Comparison of ENCODE assay signal across 33 cellular contexts in genomic region chr5:173148354-173148753, GRCh38.
"Had no signal": no experiment of that assay in that cellular context is flagged by ENCODE, and none has a peak within 500 bp of the region (broad histone marks: within the 10 kb centered on the region; RNA-seq: fewer than 3 reads in every experiment).

No MANE protein-coding gene starts in this region.

- H3K36me3 ChIP-seq: breast epithelium had no signal

- H3K9me3 Mint-ChIP-seq: activated B cell treated with CpG ODN at 0.5 μM for 24 hours; activated CD4-positive, alpha-beta memory T cell treated with anti-CD3 and anti-CD28 coated beads for 36 hours; activated CD4-positive, alpha-beta T cell treated with anti-CD3 and anti-CD28 coated beads, Interleukin-2, amount 10 ng/mL, durations not matched to agents 24 days and 14 days; activated CD8-positive, alpha-beta T cell treated with anti-CD3 and anti-CD28 coated beads for 36 hours; activated naive CD4-positive, alpha-beta T cell treated with anti-CD3 and anti-CD28 coated beads for 36 hours; activated naive CD4-positive, alpha-beta T cell treated with anti-CD3 and anti-CD28 coated beads, Interleukin-2, amount 50 U/mL, for 72 hours; activated naive CD8-positive, alpha-beta T cell treated with anti-CD3 and anti-CD28 coated beads for 36 hours; activated T-cell treated with anti-CD3 and anti-CD28 coated beads, Interleukin-2, amount 50 U/mL, for 72 hours; activated T-helper 1 cell treated with anti-CD3 and anti-CD28 coated beads, Interleukin-12 subunit alpha, Interleukin-12 subunit beta, Interleukin-2, Interleukin-4 antibody, amounts not matched to agents 30 ng/mL and 10 ng/mL and 1 ng/mL, durations not matched to agents 14 hours and 24 hours and 36 hours; activated T-helper 17 cell treated with anti-CD3 and anti-CD28 coated beads, Interleukin-2, amount 50 U/mL, for 72 hours; T-cell; T-helper 2 cell treated with Interferon-gamma antibody and Interleukin-4, amounts not matched to agents 5 μg/mL and 100 μg/mL, for 36 hours had no signal

- H3K27me3 ChIP-seq: adrenal gland, body of pancreas, brain microvascular endothelial cell, breast epithelium had no signal

- H3K4me1 Mint-ChIP-seq: activated T-helper 17 cell treated with anti-CD3 and anti-CD28 coated beads, Interleukin-2, amount 50 U/mL, for 72 hours had no signal

- H3K4me3 Mint-ChIP-seq: activated B cell treated with CpG ODN at 0.5 μM for 24 hours; activated CD4-positive, alpha-beta memory T cell treated with anti-CD3 and anti-CD28 coated beads for 36 hours; activated CD4-positive, alpha-beta T cell treated with anti-CD3 and anti-CD28 coated beads, Interleukin-2, amount 10 ng/mL, durations not matched to agents 24 days and 14 days; activated CD8-positive, alpha-beta T cell treated with anti-CD3 and anti-CD28 coated beads for 36 hours; activated naive CD4-positive, alpha-beta T cell treated with anti-CD3 and anti-CD28 coated beads for 36 hours; activated naive CD8-positive, alpha-beta T cell treated with anti-CD3 and anti-CD28 coated beads for 36 hours; activated T-cell treated with anti-CD3 and anti-CD28 coated beads, Interleukin-2, amount 50 U/mL, for 4 hours; activated T-cell treated with anti-CD3 and anti-CD28 coated beads, Interleukin-2, amount 50 U/mL, for 72 hours; activated T-helper 1 cell treated with anti-CD3 and anti-CD28 coated beads, Interleukin-12 subunit alpha, Interleukin-12 subunit beta, Interleukin-2, Interleukin-4 antibody, amounts not matched to agents 30 ng/mL and 10 ng/mL and 1 ng/mL, durations not matched to agents 14 hours and 24 hours and 36 hours; activated T-helper 17 cell treated with anti-CD3 and anti-CD28 coated beads, Interleukin-2, amount 50 U/mL, for 72 hours; T-cell; T-helper 2 cell treated with Interferon-gamma antibody and Interleukin-4, amounts not matched to agents 5 μg/mL and 100 μg/mL, for 36 hours had no signal

- H3K27ac ChIP-seq: adrenal gland, body of pancreas, brain microvascular endothelial cell, breast epithelium, VCaP had no signal

- H3K27me3 Mint-ChIP-seq: activated B cell treated with CpG ODN at 0.5 μM for 24 hours; activated CD4-positive, alpha-beta memory T cell treated with anti-CD3 and anti-CD28 coated beads for 36 hours; activated CD4-positive, alpha-beta T cell treated with anti-CD3 and anti-CD28 coated beads, Interleukin-2, amount 10 ng/mL, durations not matched to agents 24 days and 14 days; activated CD8-positive, alpha-beta T cell treated with anti-CD3 and anti-CD28 coated beads for 36 hours; activated naive CD8-positive, alpha-beta T cell treated with anti-CD3 and anti-CD28 coated beads for 36 hours; activated T-helper 17 cell treated with anti-CD3 and anti-CD28 coated beads, Interleukin-2, amount 50 U/mL, for 72 hours; T-cell had no signal

- H3K4me3 ChIP-seq: adrenal gland, body of pancreas, breast epithelium had no signal

- ATAC-seq: activated CD8-positive, alpha-beta T cell treated with anti-CD3 and anti-CD28 coated beads for 36 hours; activated naive CD4-positive, alpha-beta T cell treated with anti-CD3 and anti-CD28 coated beads, Interleukin-2, amount 50 U/mL, for 72 hours; activated T-cell treated with anti-CD3 and anti-CD28 coated beads, Interleukin-2, amount 50 U/mL, for 4 hours; activated T-cell treated with anti-CD3 and anti-CD28 coated beads, Interleukin-2, amount 50 U/mL, for 72 hours; activated T-helper 17 cell treated with anti-CD3 and anti-CD28 coated beads, Interleukin-2, amount 50 U/mL, for 72 hours; body of pancreas; T-cell had no signal

- H3K27ac Mint-ChIP-seq: activated B cell treated with CpG ODN at 0.5 μM for 24 hours; activated CD4-positive, alpha-beta memory T cell treated with anti-CD3 and anti-CD28 coated beads for 36 hours; activated CD4-positive, alpha-beta T cell treated with anti-CD3 and anti-CD28 coated beads, Interleukin-2, amount 10 ng/mL, durations not matched to agents 24 days and 14 days; activated CD8-positive, alpha-beta T cell treated with anti-CD3 and anti-CD28 coated beads for 36 hours; activated naive CD4-positive, alpha-beta T cell treated with anti-CD3 and anti-CD28 coated beads for 36 hours; activated naive CD4-positive, alpha-beta T cell treated with anti-CD3 and anti-CD28 coated beads, Interleukin-2, amount 50 U/mL, for 72 hours; activated naive CD8-positive, alpha-beta T cell treated with anti-CD3 and anti-CD28 coated beads for 36 hours; activated T-cell treated with anti-CD3 and anti-CD28 coated beads, Interleukin-2, amount 50 U/mL, for 72 hours; activated T-helper 1 cell treated with anti-CD3 and anti-CD28 coated beads, Interleukin-12 subunit alpha, Interleukin-12 subunit beta, Interleukin-2, Interleukin-4 antibody, amounts not matched to agents 30 ng/mL and 10 ng/mL and 1 ng/mL, durations not matched to agents 14 hours and 24 hours and 36 hours; activated T-helper 17 cell treated with anti-CD3 and anti-CD28 coated beads, Interleukin-2, amount 50 U/mL, for 72 hours; T-helper 2 cell treated with Interferon-gamma antibody and Interleukin-4, amounts not matched to agents 5 μg/mL and 100 μg/mL, for 36 hours had no signal

- DNase-seq: activated B cell treated with CpG ODN at 0.5 μM for 24 hours; activated CD4-positive, alpha-beta memory T cell treated with anti-CD3 and anti-CD28 coated beads for 36 hours; activated CD4-positive, alpha-beta T cell treated with anti-CD3 and anti-CD28 coated beads for 4 hours; activated CD4-positive, alpha-beta T cell treated with anti-CD3 and anti-CD28 coated beads, Interleukin-2, amount 10 ng/mL, durations not matched to agents 24 days and 14 days; activated CD4-positive, alpha-beta T cell treated with anti-CD3 and anti-CD28 coated beads, Interleukin-2, amount 50 U/mL, for 1 hour; activated CD4-positive, alpha-beta T cell treated with anti-CD3 and anti-CD28 coated beads, Interleukin-2, amount 50 U/mL, for 4 hours; activated CD4-positive, CD25-positive, alpha-beta regulatory T cell treated with anti-CD3 and anti-CD28 coated beads, Interleukin-2, amount 50 U/mL, for 72 hours; activated CD8-positive, alpha-beta T cell treated with anti-CD3 and anti-CD28 coated beads for 36 hours; activated effector memory CD4-positive, alpha-beta T cell treated with anti-CD3 and anti-CD28 coated beads, Interleukin-2, amount 50 U/mL, for 16 hours; activated gamma-delta T cell treated with Interleukin-2 at 50 U/mL for 16 hours; activated naive CD4-positive, alpha-beta T cell; activated naive CD4-positive, alpha-beta T cell treated with anti-CD3 and anti-CD28 coated beads for 36 hours; activated naive CD4-positive, alpha-beta T cell treated with anti-CD3 and anti-CD28 coated beads, Interleukin-2, amount 50 U/mL, for 16 hours; activated naive CD8-positive, alpha-beta T cell treated with anti-CD3 and anti-CD28 coated beads for 36 hours; activated T-cell treated with anti-CD3 and anti-CD28 coated beads for 4 hours; activated T-cell treated with anti-CD3 and anti-CD28 coated beads, Interleukin-2, amount 50 U/mL, for 1 hour; activated T-cell treated with anti-CD3 and anti-CD28 coated beads, Interleukin-2, amount 50 U/mL, for 4 hours; activated T-cell treated with anti-CD3 and anti-CD28 coated beads, Interleukin-2, amount 50 U/mL, for 72 hours; adrenal gland; amniotic stem cell; aorta; body of pancreas; brain microvascular endothelial cell; central memory CD4-positive, alpha-beta T cell; T-cell; T-helper 2 cell; T-helper 9 cell had no signal

- H3K9me3 ChIP-seq: adrenal gland, body of pancreas, breast epithelium had no signal

- H3K4me1 ChIP-seq: adrenal gland, breast epithelium had no signal
